8 cellular contexts compared by ENCODE assay signal in genomic region chr16:87765776-87766484, GRCh38. TPM values are rescaled to one million over a fixed set of nuclear protein-coding genes. Genes with fewer than 3 reads are reported as not detected.
DNase-seq lines count a peak whose midpoint lies in the region; ATAC-seq and TF ChIP-seq lines count a peak whose summit lies in the region.

Gene KLHDC4, minus strand, starts transcription at chr16:87765986. Its CDS starts 96 bp downstream, at chr16:87765890.

- H3K4me3 Mint-ChIP-seq in activated T-helper 17 cell treated with anti-CD3 and anti-CD28 coated beads, Interleukin-2, amount 50 U/mL, for 72 hours, result peak within 1 kb of the TSS; percentile 97
- peak within 1 kb of the TSS; percentile 97 to 100 (median 99) for H3K4me3 Mint-ChIP-seq in naive thymus-derived CD8-positive, alpha-beta T cell
- peak within 1 kb of the TSS; percentile 98 for H3K4me3 Mint-ChIP-seq in stimulated activated naive B cell treated with anti-CD40 and anti-IgM and Interleukin-4, amounts not matched to agents 10 μg/mL and 1 μg/mL and 100 μg/mL, for 72 hours

- ATAC-seq in GM21367 (IDR thresholded peaks at IDR 0.05; ENCODE audit: unreplicated experiment) (peak; percentile 69), RWPE2 (ENCODE audit: low read depth) (peak; percentile 83)
- ATAC-seq in activated T-helper 17 cell treated with anti-CD3 and anti-CD28 coated beads, Interleukin-2, amount 50 U/mL, for 72 hours (replicated peaks), result peak; percentile 97
- ATAC-seq in naive thymus-derived CD8-positive, alpha-beta T cell, result peak; percentile 69 to 73
- ATAC-seq in stimulated activated naive B cell treated with anti-CD40 and anti-IgM and Interleukin-4, amounts not matched to agents 10 μg/mL and 1 μg/mL and 100 μg/mL, for 72 hours (replicated peaks), result peak; percentile 94 to 96

- H3K4me3 ChIP-seq in RWPE2 (ENCODE audit: severe bottlenecking) (peak within 1 kb of the TSS; percentile 92), fibroblast of mammary gland (ENCODE audit: control insufficient read depth, low read depth, low read length) (peak within 1 kb of the TSS; percentile 78)

- POLR2A ChIA-PET in naive thymus-derived CD8-positive, alpha-beta T cell (lab: Charles Lee), result interaction anchor here (0.7 to 3.1 kb wide), 22 partner anchors 9 to 804 kb away, joined by 3 to 24 read pairs (median 6); partner anchors contain the start of genes BANP, FBXO31, SLC7A5 and ZC3H18

- H3K4me1 Mint-ChIP-seq in activated T-helper 17 cell treated with anti-CD3 and anti-CD28 coated beads, Interleukin-2, amount 50 U/mL, for 72 hours, result peaks cover 17% of the 10 kb centered on the region
- H3K4me1 Mint-ChIP-seq in naive thymus-derived CD8-positive, alpha-beta T cell, result peaks cover 16 to 54% (median 52%) of the 10 kb centered on the region in 4 donors
- peaks cover 16 to 49% of the 10 kb centered on the region in 2 donors for H3K4me1 Mint-ChIP-seq in stimulated activated naive B cell treated with anti-CD40 and anti-IgM and Interleukin-4, amounts not matched to agents 10 μg/mL and 1 μg/mL and 100 μg/mL, for 72 hours

- H3K4me1 ChIP-seq in RWPE2 (ENCODE audit: insufficient read depth, poor library complexity, severe bottlenecking), result peaks cover 7% of the 10 kb centered on the region

- DNase-seq in COR-L47 (lab: John Stamatoyannopoulos, UW) (peak; percentile 64), HuH-7 (ENCODE audit: low spot score) (peak; percentile 94), RWPE2 (ENCODE audit: low spot score) (peak; percentile 88), fibroblast of mammary gland (ENCODE audit: low read depth) (peak; percentile 81)
- peak; percentile 83 to 93 (median 88) for DNase-seq in naive thymus-derived CD8-positive, alpha-beta T cell
- DNase-seq in stimulated activated naive B cell treated with anti-CD40 and anti-IgM and Interleukin-4, amounts not matched to agents 10 μg/mL and 1 μg/mL and 100 μg/mL, for 72 hours, result peak; percentile 86

- no peaks in the 10 kb centered on the region for H3K27me3 ChIP-seq in RWPE2 (ENCODE audit: insufficient read depth, poor library complexity, severe bottlenecking)

- H3K9me3 ChIP-seq in RWPE2 (ENCODE audit: severe bottlenecking), result no peaks in the 10 kb centered on the region

- H3K36me3 Mint-ChIP-seq in activated T-helper 17 cell treated with anti-CD3 and anti-CD28 coated beads, Interleukin-2, amount 50 U/mL, for 72 hours (ENCODE audit: low read depth), result peaks cover 44% of the 10 kb centered on the region
- peaks cover 0 to 31% (median 8%) of the 10 kb centered on the region in 3 donors for H3K36me3 Mint-ChIP-seq in naive thymus-derived CD8-positive, alpha-beta T cell
- H3K36me3 Mint-ChIP-seq in stimulated activated naive B cell treated with anti-CD40 and anti-IgM and Interleukin-4, amounts not matched to agents 10 μg/mL and 1 μg/mL and 100 μg/mL, for 72 hours, result peaks cover 22 to 29% of the 10 kb centered on the region in 2 donors

- peak within 1 kb of the TSS; percentile 99 for H3K27ac Mint-ChIP-seq in activated T-helper 17 cell treated with anti-CD3 and anti-CD28 coated beads, Interleukin-2, amount 50 U/mL, for 72 hours
- peak within 1 kb of the TSS; percentile 96 to 99 (median 99) for H3K27ac Mint-ChIP-seq in naive thymus-derived CD8-positive, alpha-beta T cell
- H3K27ac Mint-ChIP-seq in stimulated activated naive B cell treated with anti-CD40 and anti-IgM and Interleukin-4, amounts not matched to agents 10 μg/mL and 1 μg/mL and 100 μg/mL, for 72 hours, result peak within 1 kb of the TSS; percentile 98

- TF ChIP-seq CTCF in RWPE2 (IDR thresholded peaks at IDR 0.05; ENCODE audit: poor library complexity, severe bottlenecking) (no peak), fibroblast of mammary gland (conservative IDR thresholded peaks at IDR 0.05; ENCODE audit: control insufficient read depth, insufficient read depth, low read depth, low read length) (no peak)

- peak within 1 kb of the TSS; percentile 57 for H3K27ac ChIP-seq in RWPE2 (ENCODE audit: poor library complexity, severe bottlenecking)

- no peaks in the 10 kb centered on the region for H3K9me3 Mint-ChIP-seq in activated T-helper 17 cell treated with anti-CD3 and anti-CD28 coated beads, Interleukin-2, amount 50 U/mL, for 72 hours
- H3K9me3 Mint-ChIP-seq in naive thymus-derived CD8-positive, alpha-beta T cell, result no peaks in the 10 kb centered on the region
- H3K9me3 Mint-ChIP-seq in stimulated activated naive B cell treated with anti-CD40 and anti-IgM and Interleukin-4, amounts not matched to agents 10 μg/mL and 1 μg/mL and 100 μg/mL, for 72 hours, result no peaks in the 10 kb centered on the region

- no peaks in the 10 kb centered on the region for H3K27me3 Mint-ChIP-seq in activated T-helper 17 cell treated with anti-CD3 and anti-CD28 coated beads, Interleukin-2, amount 50 U/mL, for 72 hours
- H3K27me3 Mint-ChIP-seq in naive thymus-derived CD8-positive, alpha-beta T cell, result no peaks in the 10 kb centered on the region
- no peaks in the 10 kb centered on the region for H3K27me3 Mint-ChIP-seq in stimulated activated naive B cell treated with anti-CD40 and anti-IgM and Interleukin-4, amounts not matched to agents 10 μg/mL and 1 μg/mL and 100 μg/mL, for 72 hours

- H3K36me3 ChIP-seq in RWPE2 (ENCODE audit: low read depth), result peaks cover 31% of the 10 kb centered on the region

RNA-seq across cellular contexts. Expression of gene KLHDC4, which starts in this region (rescaled TPM):
- total RNA-seq in activated T-helper 17 cell treated with anti-CD3 and anti-CD28 coated beads, Interleukin-2, amount 50 U/mL, for 72 hours, result 100 to 1,000 TPM in 1 of 2 donors, 10 to 100 TPM in 1; 57.8 to 110 TPM
- total RNA-seq in naive thymus-derived CD8-positive, alpha-beta T cell, result 100 to 1,000 TPM; 117 to 121 TPM
- 10 to 100 TPM; 28.7 to 33.3 (median 32.1) TPM for polyA plus RNA-seq in naive thymus-derived CD8-positive, alpha-beta T cell

Comparison
In these comparisons a context has a peak if more than half of its experiments do, and no peak if none do; other contexts are left out.
1. Peak in every context shown above with its lines: DNase-seq, ATAC-seq, H3K4me3 ChIP-seq and H3K27ac ChIP-seq.